In genomic region chr1:209618291-209618690, GRCh38 we compare ENCODE assay signal across 23 cellular contexts. TPM values are rescaled to one million over a fixed set of nuclear protein-coding genes. Genes with fewer than 3 reads are reported as not detected.
"Had no signal": no experiment of that assay in that cellular context is flagged by ENCODE, and none has a peak within 500 bp of the region (broad histone marks: within the 10 kb centered on the region; RNA-seq: fewer than 3 reads in every experiment).

No MANE protein-coding gene starts in this region.

- H3K9me3 ChIP-seq: adrenal gland, breast epithelium, left lung, thyroid gland had no signal

- H3K36me3 Mint-ChIP-seq: memory B cell had no signal

- H3K9me3 Mint-ChIP-seq: activated T-cell treated with anti-CD3 and anti-CD28 coated beads, Interleukin-2, amount 50 U/mL, for 4 hours; activated T-helper 2 cell treated with anti-CD3 and anti-CD28 coated beads, Interferon-gamma antibody, Interleukin-2, Interleukin-4, amounts not matched to agents 10 μg/mL and 5 μg/mL and 100 μg/mL, durations not matched to agents 14 hours and 24 hours and 36 hours; memory B cell had no signal

- H3K4me1 Mint-ChIP-seq: memory B cell had no signal

- H3K4me3 Mint-ChIP-seq: activated naive CD8-positive, alpha-beta T cell; activated T-cell treated with anti-CD3 and anti-CD28 coated beads, Interleukin-2, amount 50 U/mL, for 4 hours; memory B cell; T-helper 17 cell had no signal

- H3K27me3 ChIP-seq: adrenal gland, breast epithelium, left lung, thyroid gland had no signal

- H3K27me3 Mint-ChIP-seq: activated naive CD8-positive, alpha-beta T cell had no signal

- ATAC-seq: left lung; stimulated activated naive CD8-positive, alpha-beta T cell treated with anti-CD3 and anti-CD28 coated beads, Interleukin-15, Interleukin-2, amounts not matched to agents 100 U/mL and 50 U/mL, for 24 hours had no signal

- H3K36me3 ChIP-seq: adrenal gland, breast epithelium, thyroid gland had no signal

- H3K4me3 ChIP-seq: adrenal gland, breast epithelium, left lung, thyroid gland had no signal

- H3K27ac ChIP-seq: adrenal gland, breast epithelium, left lung, thyroid gland had no signal

- H3K27ac Mint-ChIP-seq: activated naive CD8-positive, alpha-beta T cell; activated T-helper 2 cell treated with anti-CD3 and anti-CD28 coated beads, Interferon-gamma antibody, Interleukin-2, Interleukin-4, amounts not matched to agents 10 μg/mL and 5 μg/mL and 100 μg/mL, durations not matched to agents 14 hours and 24 hours and 36 hours; memory B cell; T-helper 17 cell had no signal

- FAIRE-seq: astrocyte, endometrium had no signal

- DNase-seq: activated CD4-positive, alpha-beta T cell treated with anti-CD3 and anti-CD28 coated beads for 4 hours; activated CD4-positive, alpha-beta T cell treated with anti-CD3 and anti-CD28 coated beads, Interleukin-2, amount 50 U/mL, for 48 hours; activated CD4-positive, CD25-positive, alpha-beta regulatory T cell; activated CD8-positive, alpha-beta memory T cell treated with anti-CD3 and anti-CD28 coated beads, Interleukin-2, amount 50 U/mL, for 48 hours; activated naive CD4-positive, alpha-beta T cell; activated T-cell treated with anti-CD3 and anti-CD28 coated beads, Interleukin-2, amount 50 U/mL, for 4 hours; effector CD4-positive, alpha-beta T cell; erythroblast; left lung; stimulated activated CD4-positive, alpha-beta T cell treated with anti-CD3 and anti-CD28 coated beads, Interleukin-4, amount 100 ng/mL, for 4 hours; stimulated activated naive CD8-positive, alpha-beta T cell treated with anti-CD3 and anti-CD28 coated beads, Interleukin-15, Interleukin-2, amounts not matched to agents 100 U/mL and 50 U/mL, for 24 hours; SW 1271; T-helper 17 cell had no signal

- H3K4me1 ChIP-seq: breast epithelium had no signal

RNA-seq across cellular contexts. Expression of gene CAMK1G, which starts 34.8 kb away (rescaled TPM):
- total RNA-seq: activated CD8-positive, alpha-beta memory T cell treated with anti-CD3 and anti-CD28 coated beads for 36 hours; activated T-helper 2 cell treated with anti-CD3 and anti-CD28 coated beads, Interferon-gamma antibody, Interleukin-2, Interleukin-4, amounts not matched to agents 10 μg/mL and 5 μg/mL and 100 μg/mL, durations not matched to agents 14 hours and 24 hours and 36 hours; myocyte; T-helper 17 cell; thyroid gland had no signal
